8 cellular contexts compared by ENCODE assay signal in genomic region chrX:10597871-10598270, GRCh38. TPM values are rescaled to one million over a fixed set of nuclear protein-coding genes. Genes with fewer than 3 reads are reported as not detected.
DNase-seq lines count a peak whose midpoint lies in the region; ATAC-seq and TF ChIP-seq lines count a peak whose summit lies in the region.

No MANE protein-coding gene starts in this region.

- TF ChIP-seq CTCF in heart left ventricle (IDR thresholded peaks at IDR 0.05) (peak in 11 of 12 donors; percentile 12 to 57 (median 41)), OCI-LY7 (conservative IDR thresholded peaks at IDR 0.05; ENCODE audit: low read length) (peak; percentile 68), fibroblast of the aortic adventitia (IDR thresholded peaks at IDR 0.05; ENCODE audit: insufficient read depth, low read length) (peak; percentile 42), upper lobe of right lung (IDR thresholded peaks at IDR 0.05) (peak; percentile 34)

- H3K27me3 ChIP-seq in heart left ventricle (no peaks in the 10 kb centered on the region), upper lobe of right lung (no peaks in the 10 kb centered on the region)

- no peak overlapping the region for H2AFZ ChIP-seq in OCI-LY7 (ENCODE audit: low read length)

- no peaks in the 10 kb centered on the region for H3K36me3 Mint-ChIP-seq in stimulated activated effector memory CD8-positive, alpha-beta T cell treated with anti-CD3 and anti-CD28 coated beads, Interleukin-12 subunit alpha, Interleukin-12 subunit beta, amount 100 ng/mL, for 72 hours

- H3K9me3 ChIP-seq in heart left ventricle (no peaks in the 10 kb centered on the region), OCI-LY7 (ENCODE audit: low read length) (no peaks in the 10 kb centered on the region), upper lobe of right lung (no peaks in the 10 kb centered on the region)

- H3K4me1 ChIP-seq in heart left ventricle (peaks cover 0 to 10% (median 0%) of the 10 kb centered on the region in 12 donors), OCI-LY7 (ENCODE audit: insufficient read depth, low read length, poor library complexity, severe bottlenecking) (no peaks in the 10 kb centered on the region), upper lobe of right lung (no peaks in the 10 kb centered on the region)

- no peak overlapping the region for H3K4me2 ChIP-seq in OCI-LY7 (ENCODE audit: low read length)

- H3K36me3 ChIP-seq in heart left ventricle = no peaks in the 10 kb centered on the region
- H3K36me3 ChIP-seq in OCI-LY7 (ENCODE audit: insufficient read depth, low read length) = no peaks in the 10 kb centered on the region
- no peaks in the 10 kb centered on the region for H3K36me3 ChIP-seq in upper lobe of right lung

- no peaks in the 10 kb centered on the region for H4K20me1 ChIP-seq in OCI-LY7 (ENCODE audit: insufficient read depth, low read length)

- 55 to 92% (median 70%) methylated on average over 1 of the region's 1 CpG for WGBS in heart left ventricle, 4 donors

- H3K27ac Mint-ChIP-seq in stimulated activated effector memory CD8-positive, alpha-beta T cell treated with anti-CD3 and anti-CD28 coated beads, Interleukin-12 subunit alpha, Interleukin-12 subunit beta, amount 100 ng/mL, for 72 hours = no peak overlapping the region

- no peak overlapping the region for H3K4me3 ChIP-seq in heart left ventricle
- H3K4me3 ChIP-seq in OCI-LY7 (ENCODE audit: low read depth, low read length, poor library complexity, severe bottlenecking) = no peak overlapping the region
- no peak overlapping the region for H3K4me3 ChIP-seq in fibroblast of the aortic adventitia (ENCODE audit: low read depth, low read length)
- no peak overlapping the region for H3K4me3 ChIP-seq in upper lobe of right lung

- BruUV-seq in OCI-LY7 (replicated peaks; lab: Mats Ljungman, UMichigan) = no TSS peak

- peak overlapping the region in 4 of 12 donors; percentile 36 to 46 (median 40) for H3K27ac ChIP-seq in heart left ventricle
- H3K27ac ChIP-seq in OCI-LY7 (ENCODE audit: low read depth, low read length, poor library complexity, severe bottlenecking) = no peak overlapping the region
- H3K27ac ChIP-seq in upper lobe of right lung = no peak overlapping the region

- no peak overlapping the region for H3K4me3 Mint-ChIP-seq in stimulated activated effector memory CD8-positive, alpha-beta T cell treated with anti-CD3 and anti-CD28 coated beads, Interleukin-12 subunit alpha, Interleukin-12 subunit beta, amount 100 ng/mL, for 72 hours

- TF ChIP-seq POLR2A in heart left ventricle (IDR thresholded peaks at IDR 0.05) = no peak

- H3K4me1 Mint-ChIP-seq in stimulated activated effector memory CD8-positive, alpha-beta T cell treated with anti-CD3 and anti-CD28 coated beads, Interleukin-12 subunit alpha, Interleukin-12 subunit beta, amount 100 ng/mL, for 72 hours = no peaks in the 10 kb centered on the region

- ATAC-seq in heart left ventricle (peak in 3 of 4 donors; percentile 40 to 51 (median 45)), Right ventricle myocardium superior (ENCODE audit: poor library complexity) (no peak), upper lobe of right lung (peak; percentile 56)
- no peak for ATAC-seq in stimulated activated effector memory CD8-positive, alpha-beta T cell treated with anti-CD3 and anti-CD28 coated beads, Interleukin-12 subunit alpha, Interleukin-12 subunit beta, amount 100 ng/mL, for 72 hours

- H3K9me2 ChIP-seq in OCI-LY7 (ENCODE audit: insufficient read depth, low read length) = no peaks in the 10 kb centered on the region

- CTCF ChIA-PET in OCI-LY7 (lab: Charles Lee; ENCODE audit: unreplicated experiment) = interaction anchor here (1.0 kb wide), 1 partner anchor 407 kb away, joined by 5 read pairs; no protein-coding TSS in a partner anchor

- intact Hi-C loops in heart left ventricle (cut with DNase I) (loop anchor here in 1 of 10 donors (10.0 kb wide), 1 partner anchor 123 kb away; no protein-coding TSS in a partner anchor), Right ventricle myocardium superior (cut with DNase I) (no loop called here), OCI-LY7 (cut with micrococcal nuclease; ENCODE audit: unreplicated experiment) (loop anchor here (5.0 kb wide), 1 partner anchor 411 kb away; no protein-coding TSS in a partner anchor), upper lobe of right lung (cut with DNase I) (no loop called here)

- DNase-seq in heart left ventricle (peak in 1 of 5 donors; percentile 22), Right ventricle myocardium superior (no peak), OCI-LY7 (ENCODE audit: low spot score) (peak; percentile 23), fibroblast of the aortic adventitia (ENCODE audit: low read depth) (no peak), upper lobe of right lung (no peak), COLO829 (ENCODE audit: low spot score) (no peak)
- DNase-seq in effector CD8-positive, alpha-beta T cell (lab: John Stamatoyannopoulos, UW) = no peak
- DNase-seq in stimulated activated effector memory CD8-positive, alpha-beta T cell treated with anti-CD3 and anti-CD28 coated beads, Interleukin-12 subunit alpha, Interleukin-12 subunit beta, amount 100 ng/mL, for 72 hours (ENCODE audit: low spot score in 2 of 2) = no peak

- no peaks in the 10 kb centered on the region for H3K9me3 Mint-ChIP-seq in stimulated activated effector memory CD8-positive, alpha-beta T cell treated with anti-CD3 and anti-CD28 coated beads, Interleukin-12 subunit alpha, Interleukin-12 subunit beta, amount 100 ng/mL, for 72 hours

- no peaks in the 10 kb centered on the region for H3K79me2 ChIP-seq in OCI-LY7 (ENCODE audit: insufficient read depth, low read depth, low read length)

- POLR2A ChIA-PET in OCI-LY7 (lab: Charles Lee) = interaction anchor here (0.7 kb wide), 1 partner anchor 8 kb away, joined by 3 read pairs; no protein-coding TSS in a partner anchor

RNA-seq across cellular contexts. Expression of gene MID1, which starts 22.5 kb away (rescaled TPM):
- total RNA-seq in heart left ventricle (10 to 100 TPM in 3 of 9 donors, 1 to 10 TPM in 6; 3.8 to 18.7 (median 5.5) TPM), Right ventricle myocardium superior (7.3 TPM), OCI-LY7 (2022) (1.0 and 1.6 TPM in 2 replicates), fibroblast of the aortic adventitia (ENCODE audit: low replicate concordance) (18.0 and 20.4 TPM in 2 replicates), upper lobe of right lung (24.5 TPM)
- 1 to 10 TPM; 1.6 to 1.8 TPM for polyA plus RNA-seq in heart left ventricle
- 0.46 and 0.76 TPM in 2 replicates for total RNA-seq in OCI-LY7 (2014; rRNA removed; shearing (Covaris generic))

Comparison
In these comparisons a context has a peak if more than half of its experiments do, and no peak if none do; other contexts are left out.
1. ATAC-seq: peak in heart left ventricle (3 of 4) and upper lobe of right lung (single experiment); none in Right ventricle myocardium superior (single experiment) and stimulated activated effector memory CD8-positive, alpha-beta T cell treated with anti-CD3 and anti-CD28 coated beads, Interleukin-12 subunit alpha, Interleukin-12 subunit beta, amount 100 ng/mL, for 72 hours (single experiment).
2. Peak in every context shown above with its lines, with median percentiles within 50 percentile points of each other: CTCF ChIP-seq.